Comparison of ENCODE assay signal across 8 cellular contexts in the genomic region with DNA sequence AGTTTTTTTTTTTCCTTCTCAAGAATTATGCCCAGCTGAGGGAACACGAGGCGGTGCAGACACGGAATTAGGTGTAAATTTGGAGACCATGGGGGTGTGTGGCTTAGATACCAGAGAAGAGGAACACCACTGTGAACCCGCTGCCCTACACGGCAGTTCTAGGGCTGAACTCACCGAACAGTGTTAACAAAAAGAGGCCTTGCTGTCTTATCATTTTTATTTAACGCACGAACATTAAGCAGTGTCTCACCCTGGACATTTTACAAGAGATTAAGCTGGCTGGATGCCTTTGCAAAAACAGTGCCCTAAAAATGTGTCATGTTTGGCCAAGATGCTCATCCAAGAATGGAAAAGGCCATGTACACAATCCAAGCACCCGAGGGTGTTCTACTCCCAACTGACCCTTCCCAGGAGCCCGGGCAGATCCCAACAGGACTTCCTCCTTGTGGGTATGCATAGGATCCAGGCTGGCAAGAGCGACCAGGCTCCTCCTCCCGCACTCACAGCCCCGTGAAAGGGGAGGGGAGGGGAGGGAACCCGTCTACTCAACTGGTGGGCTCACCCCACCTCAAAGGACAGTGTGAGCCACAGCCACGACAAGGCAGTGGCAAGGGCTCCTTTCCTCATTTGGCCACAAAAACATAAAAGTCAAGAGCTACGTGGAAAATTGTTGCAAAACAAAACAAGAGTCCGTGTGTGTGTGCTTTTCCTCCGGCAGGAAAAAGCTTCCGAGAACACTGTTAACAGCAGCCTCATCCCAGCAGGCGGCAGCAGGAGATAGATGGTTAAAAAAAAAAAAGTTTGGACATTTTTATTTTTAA. TPM values are rescaled to one million over a fixed set of nuclear protein-coding genes. Genes with fewer than 3 reads are reported as not detected.
A peak's percentile ranks its signal among the peaks of the same experiment; 100 is the strongest.
DNase-seq lines count a peak whose midpoint lies in the region; FAIRE-seq and TF ChIP-seq lines count a peak whose summit lies in the region.

No MANE protein-coding gene starts in this region.

- H3K14ac ChIP-seq in H9 (ENCODE audit: insufficient read depth, low read length): no peak overlapping the region

- H3K9me3 ChIP-seq in H9 (ENCODE audit: control insufficient read depth, low read depth, low read length) (no peaks in the 10 kb centered on the region), astrocyte (ENCODE audit: insufficient read depth, low read depth, low read length) (no peaks in the 10 kb centered on the region), hepatocyte (ENCODE audit: low read depth) (no peaks in the 10 kb centered on the region)

- H2BK12ac ChIP-seq in H9 (ENCODE audit: insufficient read length, low read depth, low read length): no peak overlapping the region

- H2BK5ac ChIP-seq in H9 (ENCODE audit: insufficient read length, low read length): no peak overlapping the region

- no peak overlapping the region for H4K91ac ChIP-seq in H9 (ENCODE audit: insufficient read length, low read depth, low read length)

- H3K36me3 ChIP-seq in astrocyte (ENCODE audit: insufficient read depth, low read length) (peaks cover 2% of the 10 kb centered on the region), hepatocyte (replicated peaks; ENCODE audit: insufficient read depth, low read depth) (no peaks in the 10 kb centered on the region)

- no peaks in the 10 kb centered on the region for H3K79me2 ChIP-seq in H9 (ENCODE audit: insufficient read depth, low read length)
- H3K79me2 ChIP-seq in astrocyte (ENCODE audit: insufficient read depth, low read length): no peaks in the 10 kb centered on the region
- H3K79me2 ChIP-seq in hepatocyte: no peaks in the 10 kb centered on the region

- H3K27ac Mint-ChIP-seq in H9 (peak overlapping the region in 2 of 3 experiments; percentile 49 to 64; a peak in 3 of 7 replicates), astrocyte (ENCODE audit: unreplicated experiment) (no peak overlapping the region)

- H3K56ac ChIP-seq in H9 (ENCODE audit: insufficient read length, low read depth, low read length): no peak overlapping the region

- H3K27me3 Mint-ChIP-seq in H9 (ENCODE audit: low read depth) (no peaks in the 10 kb centered on the region; the same call in 1 of the 2 replicates), astrocyte (ENCODE audit: low read depth, unreplicated experiment) (no peaks in the 10 kb centered on the region)

- no peak overlapping the region for H4K5ac ChIP-seq in H9 (ENCODE audit: insufficient read length, low read depth, low read length)

- H3K27me3 ChIP-seq in H9 (ENCODE audit: insufficient read depth, low read length) (no peaks in the 10 kb centered on the region), astrocyte (ENCODE audit: insufficient read depth, low read length) (no peaks in the 10 kb centered on the region), hepatocyte (no peaks in the 10 kb centered on the region)

- no peaks in the 10 kb centered on the region for H3K79me1 ChIP-seq in H9 (ENCODE audit: insufficient read depth, low read depth, low read length, poor library complexity, severe bottlenecking)

- H2BK15ac ChIP-seq in H9 (ENCODE audit: low read depth, low read length): no peak overlapping the region

- no peak overlapping the region for H3T11ph ChIP-seq in H9 (ENCODE audit: low read length)

- no peaks in the 10 kb centered on the region for H3K23me2 ChIP-seq in H9 (ENCODE audit: insufficient read length, low read depth, low read length, poor library complexity, severe bottlenecking)

- H2AK5ac ChIP-seq in H9 (ENCODE audit: insufficient read length, low read length): no peak overlapping the region

- H4K20me1 ChIP-seq in H9 (ENCODE audit: control insufficient read depth, insufficient read depth, insufficient read length): no peaks in the 10 kb centered on the region
- H4K20me1 ChIP-seq in astrocyte (ENCODE audit: insufficient read depth, low read length): no peaks in the 10 kb centered on the region
- no peaks in the 10 kb centered on the region for H4K20me1 ChIP-seq in hepatocyte (ENCODE audit: insufficient read depth, poor library complexity, severe bottlenecking)

- H3K36me3 Mint-ChIP-seq in H9 (ENCODE audit: insufficient read depth in 1 of 3, low read depth in 3 of 3) (no peaks in the 10 kb centered on the region), astrocyte (ENCODE audit: low read depth, unreplicated experiment) (no peaks in the 10 kb centered on the region)

- TF ChIP-seq CTCF in H9 (conservative IDR thresholded peaks at IDR 0.05) (no peak), astrocyte (IDR thresholded peaks at IDR 0.05; ENCODE audit: insufficient read depth, low read depth, low read length) (peak; percentile 5), hepatocyte (IDR thresholded peaks at IDR 0.05; ENCODE audit: poor library complexity) (peak; percentile 25)

- H2BK120ac ChIP-seq in H9 (ENCODE audit: low read depth, low read length, poor library complexity, severe bottlenecking): no peak overlapping the region

- H3K9me2 ChIP-seq in hepatocyte (replicated peaks; ENCODE audit: insufficient read depth): no peaks in the 10 kb centered on the region

- no peaks in the 10 kb centered on the region for H3K9me3 Mint-ChIP-seq in H9
- H3K9me3 Mint-ChIP-seq in astrocyte (ENCODE audit: unreplicated experiment): no peaks in the 10 kb centered on the region

- no CpG with 5 or more reads among the region's 20 CpGs for WGBS in H9 (ENCODE audit: extremely low coverage, insufficient read length, low lambda C conversion rate)
- 67% methylated on average over 20 of the region's 20 CpGs for WGBS in hepatocyte (ENCODE audit: low lambda C conversion rate, missing lambda C conversion rate)

- no peak overlapping the region for H3K9ac ChIP-seq in H9 (ENCODE audit: extremely low read depth, insufficient read length, low read length)
- peak overlapping the region; percentile 70 for H3K9ac ChIP-seq in astrocyte (ENCODE audit: low read length)

- H2BK20ac ChIP-seq in H9 (ENCODE audit: low read depth, low read length, poor library complexity, severe bottlenecking): no peak overlapping the region

- no peak overlapping the region for H3K4ac ChIP-seq in H9 (ENCODE audit: low read depth, low read length)

- H3K4me3 ChIP-seq in astrocyte (ENCODE audit: insufficient read depth, low read depth, low read length) (peak overlapping the region; percentile 31), hepatocyte (no peak overlapping the region), skin epidermis (peak overlapping the region in 1 of 7 experiments; percentile 23)

- no peak overlapping the region for H3K18ac ChIP-seq in H9 (ENCODE audit: insufficient read length, low read depth, low read length)

- no peak overlapping the region for H3K4me3 Mint-ChIP-seq in H9
- H3K4me3 Mint-ChIP-seq in astrocyte (ENCODE audit: unreplicated experiment): no peak overlapping the region

- DNase-seq in H9 (no peak), astrocyte (ENCODE audit: low read depth) (no peak), hepatocyte (ENCODE audit: low spot score) (no peak), SHP77 treated with DMSO at 0.1 percent for 48 hours (lab: John Stamatoyannopoulos, UW) (no peak), NCI-H1694 treated with DMSO at 0.1 percent for 48 hours (lab: John Stamatoyannopoulos, UW) (no peak), NCI-H69 (lab: John Stamatoyannopoulos, UW) (no peak)
- no peak for DNase-seq in activated naive CD4-positive, alpha-beta T cell (lab: John Stamatoyannopoulos, UW)

- no peak overlapping the region for H4K8ac ChIP-seq in H9 (replicated peaks; ENCODE audit: insufficient read length, low read depth, low read length)

- H3K23ac ChIP-seq in H9 (ENCODE audit: insufficient read length, low read depth, low read length): no peak overlapping the region

- peaks cover 28 to 33% of the 10 kb centered on the region in 2 experiments for H3K4me1 Mint-ChIP-seq in H9
- H3K4me1 Mint-ChIP-seq in astrocyte (ENCODE audit: low read depth, unreplicated experiment): peaks cover 3% of the 10 kb centered on the region

- no peak overlapping the region for H2AFZ ChIP-seq in H9 (ENCODE audit: low read length)
- H2AFZ ChIP-seq in astrocyte (ENCODE audit: low read depth, low read length): peak overlapping the region; percentile 58
- H2AFZ ChIP-seq in hepatocyte: no peak overlapping the region

- H3K4me2 ChIP-seq in H9 (ENCODE audit: insufficient read depth, insufficient read length, low read length): no peak overlapping the region
- H3K4me2 ChIP-seq in astrocyte (ENCODE audit: low read length): peak overlapping the region; percentile 79
- peak overlapping the region; percentile 45 for H3K4me2 ChIP-seq in hepatocyte

- no peak for FAIRE-seq in astrocyte (lab: Jason Lieb, UNC)

- H3K27ac ChIP-seq in H9 (ENCODE audit: insufficient read length, low read depth, low read length) (no peak overlapping the region), astrocyte (ENCODE audit: low read depth, low read length) (peak overlapping the region; percentile 79), hepatocyte (no peak overlapping the region), skin epidermis (peak overlapping the region in 19 of 21 experiments; percentile 29 to 100 (median 62))

- H3K4me1 ChIP-seq in H9 (ENCODE audit: insufficient read depth, low read length): 0 out of 2 replicates have a peak, but pooled peaks cover 3% of the 10 kb centered on the region
- H3K4me1 ChIP-seq in astrocyte (ENCODE audit: insufficient read depth, low read length): peaks cover 24% of the 10 kb centered on the region
- H3K4me1 ChIP-seq in hepatocyte (ENCODE audit: insufficient read depth): peaks cover 18% of the 10 kb centered on the region

RNA-seq across cellular contexts. Expression of gene C2CD2, which starts 20.3 kb away (rescaled TPM):
- total RNA-seq in H9 (2021) (11.5 and 14.6 TPM in 2 replicates), astrocyte (6.7 and 8.3 TPM in 2 replicates), hepatocyte (8.6 and 13.9 TPM in 2 replicates)
- 6.4 and 7.3 TPM in 2 replicates for polyA plus RNA-seq in hepatocyte

RNA-seq across cellular contexts. Expression of gene PRDM15, which starts 54.3 kb away (rescaled TPM):
- total RNA-seq in H9 (2021): 9.9 TPM in 2 replicates
- 5.8 and 6.8 TPM in 2 replicates for total RNA-seq in astrocyte
- 3.1 and 4.7 TPM in 2 replicates for total RNA-seq in hepatocyte
- polyA plus RNA-seq in hepatocyte: 2.5 and 3.0 TPM in 2 replicates

Comparison
In these comparisons a context has a peak if more than half of its experiments do, and no peak if none do; other contexts are left out.
1. H3K27ac ChIP-seq: peak in astrocyte (single experiment) and skin epidermis (19 of 21); none in H9 (single experiment) and hepatocyte (single experiment).